ENCODE assay signal across 13 cellular contexts in the genomic region with DNA sequence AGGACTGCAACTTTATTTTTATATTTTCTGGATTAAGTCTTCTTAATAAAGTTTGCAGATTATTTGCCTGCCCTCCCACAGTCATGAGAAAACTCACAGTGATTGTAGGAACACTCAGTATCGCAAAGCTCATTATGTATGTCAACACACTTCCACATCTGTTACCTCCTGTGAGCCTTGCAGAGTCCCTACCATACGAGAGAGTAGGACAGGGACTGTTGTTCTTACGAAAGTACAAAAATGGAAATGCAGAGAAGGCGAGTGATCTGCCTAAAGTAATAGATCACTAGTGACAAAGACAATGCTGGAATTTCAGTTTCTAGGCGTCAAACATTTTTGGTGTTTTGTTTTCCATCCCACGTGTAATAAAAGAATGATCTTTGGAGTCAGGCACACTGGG.
DNase-seq lines count a peak whose midpoint lies in the region; ATAC-seq and TF ChIP-seq lines count a peak whose summit lies in the region.
"Had no signal": no experiment of that assay in that cellular context is flagged by ENCODE, and none has a peak within 500 bp of the region (broad histone marks: within the 10 kb centered on the region; RNA-seq: fewer than 3 reads in every experiment).

No MANE protein-coding gene starts in this region.

- no peaks in the 10 kb centered on the region for H3K79me2 ChIP-seq in GM23248 (ENCODE audit: insufficient read depth)

- peak overlapping the region; percentile 68 for H3K4me2 ChIP-seq in GM23248 (ENCODE audit: unreplicated experiment)

- intact Hi-C loops in heart right ventricle (cut with DNase I), result loop anchor here in 1 of 10 donors (10.0 kb wide), 1 partner anchor 84 kb away; no protein-coding TSS in a partner anchor
- intact Hi-C loops in sciatic nerve (cut with DNase I), result no loop called here

- no peak overlapping the region for H3K27ac Mint-ChIP-seq in stimulated activated naive CD8-positive, alpha-beta T cell treated with anti-CD3 and anti-CD28 coated beads, Interleukin-15, amount 100 ng/mL, for 72 hours

- H3K9me3 ChIP-seq in GM23248 (ENCODE audit: low read depth) (no peaks in the 10 kb centered on the region), heart right ventricle (no peaks in the 10 kb centered on the region)

- no peaks in the 10 kb centered on the region for H3K4me1 Mint-ChIP-seq in stimulated activated naive CD8-positive, alpha-beta T cell treated with anti-CD3 and anti-CD28 coated beads, Interleukin-15, amount 100 ng/mL, for 72 hours

- no peak overlapping the region for H3K4me3 ChIP-seq in GM23248
- no peak overlapping the region for H3K4me3 ChIP-seq in heart right ventricle
- H3K4me3 ChIP-seq: lung had no signal

- H3K27me3 ChIP-seq in GM23248 (replicated peaks; ENCODE audit: insufficient read depth), result no peaks in the 10 kb centered on the region
- H3K27me3 ChIP-seq in heart right ventricle, result peaks cover 0 to 38% (median 0%) of the 10 kb centered on the region in 7 donors

- H3K4me1 ChIP-seq in GM23248 (ENCODE audit: insufficient read depth) (peaks cover 59% of the 10 kb centered on the region), heart right ventricle (peaks cover 7 to 69% (median 59%) of the 10 kb centered on the region in 9 donors)

- H3K36me3 ChIP-seq in GM23248 (ENCODE audit: low read depth), result no peaks in the 10 kb centered on the region
- H3K36me3 ChIP-seq in heart right ventricle, result peaks cover 0 to 76% (median 29%) of the 10 kb centered on the region in 9 donors

- H3K27ac ChIP-seq in GM23248 (peak overlapping the region; percentile 77), heart right ventricle (peak overlapping the region in 8 of 10 donors; percentile 34 to 74 (median 52))

- ATAC-seq in SK-N-SH treated with all-trans-retinoic acid at 6 μM for 48 hours (no peak), heart right ventricle (peak in 6 of 8 donors; percentile 39 to 76 (median 51)), sciatic nerve (peak; percentile 31), GM21367 (IDR thresholded peaks at IDR 0.05; ENCODE audit: unreplicated experiment) (no peak)
- no peak for ATAC-seq in stimulated activated naive CD8-positive, alpha-beta T cell treated with anti-CD3 and anti-CD28 coated beads, Interleukin-15, amount 100 ng/mL, for 72 hours

- no peaks in the 10 kb centered on the region for H3K9me2 ChIP-seq in GM23248 (ENCODE audit: insufficient read depth)

- no peaks in the 10 kb centered on the region for H3K9me3 Mint-ChIP-seq in stimulated activated naive CD8-positive, alpha-beta T cell treated with anti-CD3 and anti-CD28 coated beads, Interleukin-15, amount 100 ng/mL, for 72 hours

- H3K27me3 Mint-ChIP-seq in stimulated activated naive CD8-positive, alpha-beta T cell treated with anti-CD3 and anti-CD28 coated beads, Interleukin-15, amount 100 ng/mL, for 72 hours, result no peaks in the 10 kb centered on the region

- in situ Hi-C loops in GM23248 (cut with MboI), result no loop called here

- no peak overlapping the region for H2AFZ ChIP-seq in GM23248

- no peak for TF ChIP-seq CTCF in heart right ventricle (IDR thresholded peaks at IDR 0.05)

- H3F3A ChIP-seq in GM23248 (ENCODE audit: insufficient read depth), result peaks cover 62% of the 10 kb centered on the region

- DNase-seq in GM23248, result peak; percentile 20
- DNase-seq in heart right ventricle, result no peak
- no peak for DNase-seq in sciatic nerve (ENCODE audit: low spot score)
- no peak for DNase-seq in AG08396 (ENCODE audit: low spot score)
- no peak for DNase-seq in HuH-7 (ENCODE audit: low spot score)
- no peak for DNase-seq in stimulated activated naive CD8-positive, alpha-beta T cell treated with anti-CD3 and anti-CD28 coated beads, Interleukin-15, amount 100 ng/mL, for 72 hours
- DNase-seq: activated T-cell treated with anti-CD3 and anti-CD28 coated beads for 4 hours, AML-193, EL, NCI-H2081 had no signal

- no peak overlapping the region for H3K4me3 Mint-ChIP-seq in stimulated activated naive CD8-positive, alpha-beta T cell treated with anti-CD3 and anti-CD28 coated beads, Interleukin-15, amount 100 ng/mL, for 72 hours

- H4K20me1 ChIP-seq in GM23248 (ENCODE audit: insufficient read depth), result no peaks in the 10 kb centered on the region

- WGBS in GM23248 (ENCODE audit: low coverage in 1 of 2, low lambda C conversion rate in 2 of 2, missing lambda C conversion rate in 2 of 2), 2 experiments, result 37 to 51% methylated on average over 6 of the region's 6 CpGs
- WGBS in heart right ventricle, 2 donors, result 40 to 59% methylated on average over 6 of the region's 6 CpGs

- H3K9ac ChIP-seq in GM23248, result no peak overlapping the region

TF ChIP-seq in SK-N-SH treated with all-trans-retinoic acid at 6 μM for 48 hours, 23 proteins besides CTCF, POLR2A, EP300 and RAD21:
- TF ChIP-seq CSDC2 (CRISPR knock-in tag; IDR thresholded peaks at IDR 0.05) (0 out of 2 replicates have a peak, but pooled peaks have one; percentile 15), SNAI2 (CRISPR knock-in tag; IDR thresholded peaks at IDR 0.05) (no peak)

Comparison
In these comparisons a context has a peak if more than half of its experiments do, and no peak if none do; other contexts are left out.
1. ATAC-seq: peak in heart right ventricle (6 of 8) and sciatic nerve (single experiment); none in SK-N-SH treated with all-trans-retinoic acid at 6 μM for 48 hours (single experiment), stimulated activated naive CD8-positive, alpha-beta T cell treated with anti-CD3 and anti-CD28 coated beads, Interleukin-15, amount 100 ng/mL, for 72 hours (single experiment) and GM21367 (single experiment).